ENCODE assay signal across 20 cellular contexts in the genomic region with DNA sequence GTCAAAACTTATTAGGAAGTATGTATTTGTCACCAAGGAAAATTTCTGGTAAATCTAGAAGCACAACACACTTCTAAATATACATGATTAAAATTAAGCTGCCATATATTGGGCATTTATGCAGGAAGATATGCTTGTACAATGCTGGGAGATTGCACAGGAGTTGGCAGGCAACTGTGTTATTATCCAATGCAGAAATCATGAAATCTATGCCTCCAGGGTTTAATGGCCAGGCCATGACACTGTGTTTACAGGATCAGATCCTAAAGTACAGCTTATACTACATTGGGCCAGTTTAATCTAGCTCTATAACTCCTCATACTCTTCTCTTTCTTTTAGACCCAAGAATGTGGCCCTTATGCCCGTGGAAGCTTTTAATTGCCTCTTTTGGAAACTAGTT.
DNase-seq lines count a peak whose midpoint lies in the region; ATAC-seq and TF ChIP-seq lines count a peak whose summit lies in the region.
"Had no signal": no experiment of that assay in that cellular context is flagged by ENCODE, and none has a peak within 500 bp of the region (broad histone marks: within the 10 kb centered on the region; RNA-seq: fewer than 3 reads in every experiment).

No MANE protein-coding gene starts in this region.

- no peaks in the 10 kb centered on the region for H3F3A ChIP-seq in PC-3 (ENCODE audit: low read length, unreplicated experiment)
- no peaks in the 10 kb centered on the region for H3F3A ChIP-seq in neural progenitor cell (ENCODE audit: low read depth)

- H2AFZ ChIP-seq in ACC112 (ENCODE audit: low read length, unreplicated experiment), result peak overlapping the region; percentile 3
- peak overlapping the region; percentile 21; the same call in 1 of the 2 replicates for H2AFZ ChIP-seq in PC-3 (ENCODE audit: low read length)
- H2AFZ ChIP-seq in neural progenitor cell (replicated peaks), result peak overlapping the region; percentile 32
- H2AFZ ChIP-seq: GM23338 had no signal

- no peaks in the 10 kb centered on the region for H3K9me2 ChIP-seq in PC-3 (replicated peaks; ENCODE audit: low read length)

- H3K4me1 ChIP-seq in ACC112 (ENCODE audit: control insufficient read depth, insufficient read depth, low read length, unreplicated experiment), result no peaks in the 10 kb centered on the region
- H3K4me1 ChIP-seq in BE2C, result no peaks in the 10 kb centered on the region; the same call in 1 of the 2 replicates
- no peaks in the 10 kb centered on the region for H3K4me1 ChIP-seq in PC-3 (ENCODE audit: insufficient read depth, low read length)
- peaks cover 12% of the 10 kb centered on the region for H3K4me1 ChIP-seq in neural progenitor cell
- H3K4me1 ChIP-seq: BLaER1 treated with 17β-estradiol and CSF1 and Interleukin-3, amounts not matched to agents 10 nM and 100 nM had no signal

- CTCF ChIA-PET in PC-3 (lab: Charles Lee), result no interaction called here

- H3K9ac ChIP-seq in PC-3 (ENCODE audit: low read length) (no peak overlapping the region), neural progenitor cell (no peak overlapping the region)
- H3K9ac ChIP-seq: BLaER1 treated with 17β-estradiol and CSF1 and Interleukin-3, amounts not matched to agents 10 nM and 100 nM had no signal

- H3K27me3 Mint-ChIP-seq in neural progenitor cell (ENCODE audit: insufficient read depth, low read depth), result no peaks in the 10 kb centered on the region
- H3K27me3 Mint-ChIP-seq: B cell; CD4-positive, alpha-beta T cell; CD8-positive, alpha-beta memory T cell had no signal

- H4K20me1 ChIP-seq in PC-3 (ENCODE audit: low read length), result no peaks in the 10 kb centered on the region
- H4K20me1 ChIP-seq in neural progenitor cell (ENCODE audit: low read depth), result no peaks in the 10 kb centered on the region
- H4K20me1 ChIP-seq: BLaER1 treated with 17β-estradiol and CSF1 and Interleukin-3, amounts not matched to agents 10 nM and 100 nM had no signal

- no peaks in the 10 kb centered on the region for H3K9me3 ChIP-seq in BE2C
- no peaks in the 10 kb centered on the region for H3K9me3 ChIP-seq in PC-3 (ENCODE audit: low read length)
- no peaks in the 10 kb centered on the region for H3K9me3 ChIP-seq in neural progenitor cell (ENCODE audit: low read depth)
- H3K9me3 ChIP-seq: BLaER1 treated with 17β-estradiol and CSF1 and Interleukin-3, amounts not matched to agents 10 nM and 100 nM had no signal

- no peaks in the 10 kb centered on the region for H3K27me3 ChIP-seq in ACC112 (ENCODE audit: insufficient read depth, low read length)
- H3K27me3 ChIP-seq in BE2C, result no peaks in the 10 kb centered on the region
- no peaks in the 10 kb centered on the region for H3K27me3 ChIP-seq in PC-3 (ENCODE audit: low read length)
- no peaks in the 10 kb centered on the region for H3K27me3 ChIP-seq in neural progenitor cell
- H3K27me3 ChIP-seq: BLaER1 treated with 17β-estradiol and CSF1 and Interleukin-3, amounts not matched to agents 10 nM and 100 nM had no signal

- intact Hi-C loops in PC-3 (cut with micrococcal nuclease), result no loop called here

- H3K4me3 ChIP-seq in ACC112 (ENCODE audit: low read depth, low read length), result no peak overlapping the region
- no peak overlapping the region for H3K4me3 ChIP-seq in BE2C (ENCODE audit: low read depth, low read length)
- no peak overlapping the region for H3K4me3 ChIP-seq in PC-3 (ENCODE audit: low read length)
- H3K4me3 ChIP-seq in neural progenitor cell, result no peak overlapping the region
- H3K4me3 ChIP-seq: BLaER1 treated with 17β-estradiol and CSF1 and Interleukin-3, amounts not matched to agents 10 nM and 100 nM; GM12878; GM23338 had no signal

- DNase-seq in BE2C, result peak; percentile 17
- no peak for DNase-seq in PC-3
- no peak for DNase-seq in neural progenitor cell (ENCODE audit: low spot score)
- no peak for DNase-seq in NCI-H1092 treated with DMSO at 0.1 percent for 48 hours (lab: John Stamatoyannopoulos, UW)
- no peak for DNase-seq in NCI-H748 (lab: John Stamatoyannopoulos, UW; ENCODE audit: unreplicated experiment)
- DNase-seq: CD4-positive, alpha-beta T cell; CD8-positive, alpha-beta memory T cell; DMS 273 treated with DMSO at 0.1 percent for 48 hours; DMS79; EL; GDM1; H9 had no signal

- no peak for TF ChIP-seq CTCF in BE2C (IDR thresholded peaks at IDR 0.05; ENCODE audit: low read depth, low read length)
- no peak for TF ChIP-seq CTCF in PC-3 (conservative IDR thresholded peaks at IDR 0.05; ENCODE audit: low read depth, low read length)
- TF ChIP-seq CTCF in neural progenitor cell (IDR thresholded peaks at IDR 0.05), result no peak

- H3K36me3 Mint-ChIP-seq in neural progenitor cell, result no peaks in the 10 kb centered on the region
- H3K36me3 Mint-ChIP-seq: CD14-positive monocyte; CD8-positive, alpha-beta memory T cell had no signal

- H3K4me2 ChIP-seq in PC-3 (ENCODE audit: low read length) (no peak overlapping the region), neural progenitor cell (no peak overlapping the region)
- H3K4me2 ChIP-seq: BLaER1 treated with 17β-estradiol and CSF1 and Interleukin-3, amounts not matched to agents 10 nM and 100 nM; GM23338 had no signal

- H3K9me3 Mint-ChIP-seq in neural progenitor cell, result no peaks in the 10 kb centered on the region
- H3K9me3 Mint-ChIP-seq: CD4-positive, alpha-beta T cell; GM23338; H9 had no signal

- H3K4me3 Mint-ChIP-seq in neural progenitor cell, result no peak overlapping the region
- H3K4me3 Mint-ChIP-seq: B cell; CD14-positive monocyte; CD4-positive, alpha-beta T cell; CD8-positive, alpha-beta memory T cell; GM23338; H9 had no signal

- ATAC-seq in PC-3 (no peak), HG02759 (IDR thresholded peaks at IDR 0.05; ENCODE audit: unreplicated experiment) (no peak)
- ATAC-seq: GM12878, GM23338, HCT116 had no signal

- peaks cover 5% of the 10 kb centered on the region for H3K4me1 Mint-ChIP-seq in neural progenitor cell
- H3K4me1 Mint-ChIP-seq: B cell; CD14-positive monocyte; CD8-positive, alpha-beta memory T cell; GM23338; H9 had no signal

- H3K79me2 ChIP-seq in ACC112 (ENCODE audit: control insufficient read depth, insufficient read depth, low read length, unreplicated experiment) (no peaks in the 10 kb centered on the region), PC-3 (ENCODE audit: low read length) (no peaks in the 10 kb centered on the region), neural progenitor cell (ENCODE audit: low read depth) (no peaks in the 10 kb centered on the region)

- no peak overlapping the region for H3K27ac ChIP-seq in ACC112 (ENCODE audit: low read depth, low read length)
- H3K27ac ChIP-seq in PC-3 (ENCODE audit: low read length), result no peak overlapping the region
- no peak overlapping the region for H3K27ac ChIP-seq in neural progenitor cell
- H3K27ac ChIP-seq: BLaER1 treated with 17β-estradiol and CSF1 and Interleukin-3, amounts not matched to agents 10 nM and 100 nM had no signal

- H3K27ac Mint-ChIP-seq in neural progenitor cell, result no peak overlapping the region
- H3K27ac Mint-ChIP-seq: B cell; CD14-positive monocyte; CD4-positive, alpha-beta T cell; CD8-positive, alpha-beta memory T cell; GM23338; H9 had no signal

- H3K36me3 ChIP-seq in ACC112 (ENCODE audit: insufficient read depth, low read length) (no peaks in the 10 kb centered on the region), BE2C (no peaks in the 10 kb centered on the region), PC-3 (ENCODE audit: low read depth, low read length) (no peaks in the 10 kb centered on the region), neural progenitor cell (no peaks in the 10 kb centered on the region)
- H3K36me3 ChIP-seq: BLaER1 treated with 17β-estradiol and CSF1 and Interleukin-3, amounts not matched to agents 10 nM and 100 nM had no signal

- BruUV-seq in PC-3 (replicated peaks; lab: Mats Ljungman, UMichigan), result no TSS peak

- POLR2A ChIA-PET in PC-3 (lab: Charles Lee; ENCODE audit: unreplicated experiment), result no interaction called here
